8 cellular contexts compared by ENCODE assay signal in the genomic region with DNA sequence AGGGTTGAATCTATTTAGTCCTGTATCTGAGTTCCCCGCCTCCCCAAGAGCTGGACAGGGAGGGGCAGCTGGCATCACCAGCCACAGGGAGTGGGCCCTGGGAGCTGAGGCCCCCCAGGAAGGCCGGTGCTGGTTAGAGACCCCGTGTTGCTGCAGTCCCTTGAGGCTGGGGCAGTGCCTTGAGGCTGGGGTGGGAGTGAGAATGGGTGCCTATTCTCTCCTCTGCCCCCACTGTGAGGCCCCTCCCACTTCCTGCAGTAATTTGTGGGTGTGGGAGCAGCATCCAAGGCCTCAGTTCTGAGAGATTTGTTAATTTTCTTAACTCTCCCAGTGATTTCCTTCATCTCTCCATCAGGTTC. TPM values are rescaled to one million over a fixed set of nuclear protein-coding genes. Genes with fewer than 3 reads are reported as not detected.
DNase-seq lines count a peak whose midpoint lies in the region; ATAC-seq and TF ChIP-seq lines count a peak whose summit lies in the region.

No MANE protein-coding gene starts in this region.

- H3K4me1 ChIP-seq in skeletal muscle tissue (ENCODE audit: control insufficient read depth in 3 of 3, insufficient read depth in 3 of 3, low read length in 3 of 3): peaks cover 51 to 71% (median 57%) of the 10 kb centered on the region in 3 donors

- peak overlapping the region; percentile 96 for H3K27ac ChIP-seq in skeletal muscle tissue (ENCODE audit: low read depth, low read length)

- peak overlapping the region; percentile 48 to 83 (median 72) for H3K9ac ChIP-seq in skeletal muscle tissue (ENCODE audit: low read depth in 1 of 3, low read length in 3 of 3)

- DNase-seq in UCSD-AML1 (lab: John Stamatoyannopoulos, UW; ENCODE audit: unreplicated experiment) (peak; percentile 25), iPS-NIHi7 (ENCODE audit: extremely low spot score) (no peak), GM20000 (ENCODE audit: low spot score) (no peak)
- peak; percentile 51 for DNase-seq in effector CD8-positive, alpha-beta T cell (lab: John Stamatoyannopoulos, UW)

- TF ChIP-seq POLR2A in GM19193 (IDR thresholded peaks at IDR 0.05; ENCODE audit: extremely low read depth, insufficient read depth, insufficient read length): peak; percentile 35

- H3K36me3 ChIP-seq in skeletal muscle tissue (ENCODE audit: control insufficient read depth in 3 of 3, insufficient read depth in 3 of 3, low read length in 3 of 3): peaks cover 0 to 1% (median 0%) of the 10 kb centered on the region in 3 donors

- H3K4me3 ChIP-seq in skeletal muscle tissue (ENCODE audit: low read length in 3 of 3): peak overlapping the region in 1 of 3 donors; percentile 15

- no peak for TF ChIP-seq CTCF in GM20000 (IDR thresholded peaks at IDR 0.05; ENCODE audit: extremely low read depth, missing control alignments)

- no peak for ATAC-seq in HG02840 (IDR thresholded peaks at IDR 0.05; ENCODE audit: low FRiP score, unreplicated experiment)
- ATAC-seq in GM19463 (IDR thresholded peaks at IDR 0.05; ENCODE audit: unreplicated experiment): no peak

- no peaks in the 10 kb centered on the region for H3K9me3 ChIP-seq in skeletal muscle tissue (ENCODE audit: control insufficient read depth in 3 of 3, low read length in 3 of 3)

- H3K27me3 ChIP-seq in skeletal muscle tissue (ENCODE audit: control insufficient read depth in 3 of 3, insufficient read depth in 3 of 3, low read length in 3 of 3): no peaks in the 10 kb centered on the region

RNA-seq across cellular contexts. Expression of gene TRAPPC3, which starts 2.5 kb away (rescaled TPM):
- total RNA-seq in skeletal muscle tissue: 30.3 TPM

RNA-seq across cellular contexts. Expression of gene MAP7D1, which starts 4.1 kb away (rescaled TPM):
- 71.0 TPM for total RNA-seq in skeletal muscle tissue

RNA-seq across cellular contexts. Expression of gene COL8A2, which starts 26.8 kb away (rescaled TPM):
- 11.0 TPM for total RNA-seq in skeletal muscle tissue

Comparison
In these comparisons a context has a peak if more than half of its experiments do, and no peak if none do; other contexts are left out.
1. DNase-seq: peak in UCSD-AML1 (single experiment) and effector CD8-positive, alpha-beta T cell (single experiment); none in iPS-NIHi7 (single experiment) and GM20000 (single experiment).